8 cellular contexts compared by ENCODE assay signal in genomic region chr12:57839996-57840395, GRCh38. TPM values are rescaled to one million over a fixed set of nuclear protein-coding genes. Genes with fewer than 3 reads are reported as not detected.
DNase-seq lines count a peak whose midpoint lies in the region; ATAC-seq and TF ChIP-seq lines count a peak whose summit lies in the region.

No MANE protein-coding gene starts in this region.

- WGBS in sigmoid colon, 2 donors, result 43 to 56% methylated on average over 5 of the region's 5 CpGs

- no peaks in the 10 kb centered on the region for H3K9me3 ChIP-seq in DOHH2 (ENCODE audit: control insufficient read depth, insufficient read depth, low read length)
- no peaks in the 10 kb centered on the region for H3K9me3 ChIP-seq in sigmoid colon

- TF ChIP-seq CTCF in DOHH2 (IDR thresholded peaks at IDR 0.05; ENCODE audit: low read depth, low read length, poor library complexity, severe bottlenecking) (no peak), sigmoid colon (IDR thresholded peaks at IDR 0.05) (no peak)

- intact Hi-C loops in sigmoid colon (cut with DNase I), result loop anchor here (10.0 kb wide), 1 partner anchor 55 kb away; the partner anchor contains the start of gene TSFM

- H3K4me2 ChIP-seq in DOHH2 (ENCODE audit: low read length), result peak overlapping the region; percentile 36; the same call in 1 of the 2 replicates

- H3K27ac ChIP-seq in DOHH2 (ENCODE audit: low read depth, low read length), result no peak overlapping the region
- peak overlapping the region; percentile 64 to 100 (median 100) for H3K27ac ChIP-seq in sigmoid colon

- H3K4me3 ChIP-seq in DOHH2 (ENCODE audit: low read length) (no peak overlapping the region), sigmoid colon (peak overlapping the region in 2 of 4 donors; percentile 9 to 94)

- peak; percentile 38 for DNase-seq in NCI-H2171 treated with DMSO at 0.1 percent for 48 hours (lab: John Stamatoyannopoulos, UW)
- DNase-seq in effector memory CD8-positive, alpha-beta T cell, result no peak
- no peak for DNase-seq in sigmoid colon
- DNase-seq in amniotic stem cell (lab: John Stamatoyannopoulos, UW), result no peak
- no peak for DNase-seq in UCSD-AML1 (lab: John Stamatoyannopoulos, UW; ENCODE audit: unreplicated experiment)

- H3K4me3 Mint-ChIP-seq in effector memory CD8-positive, alpha-beta T cell, result peak overlapping the region; percentile 59 to 74

- H3K27me3 ChIP-seq in DOHH2 (ENCODE audit: control insufficient read depth, low read length) (0 out of 2 replicates have a peak, but pooled peaks cover 3% of the 10 kb centered on the region), sigmoid colon (no peaks in the 10 kb centered on the region)

- no peak for TF ChIP-seq EP300 in sigmoid colon (IDR thresholded peaks at IDR 0.05)

- TF ChIP-seq POLR2A in sigmoid colon (IDR thresholded peaks at IDR 0.05), result no peak

- peaks cover 24% of the 10 kb centered on the region for H3K36me3 Mint-ChIP-seq in effector memory CD8-positive, alpha-beta T cell (ENCODE audit: insufficient read depth)

- H3F3A ChIP-seq in DOHH2 (ENCODE audit: control insufficient read depth, insufficient read depth), result peaks cover 32% of the 10 kb centered on the region

- ATAC-seq in effector memory CD8-positive, alpha-beta T cell (replicated peaks), result no peak
- no peak for ATAC-seq in HG03342 (IDR thresholded peaks at IDR 0.05; ENCODE audit: unreplicated experiment)
- no peak for ATAC-seq in HG02571 (IDR thresholded peaks at IDR 0.05; ENCODE audit: unreplicated experiment)

- H3K4me1 ChIP-seq in DOHH2 (ENCODE audit: control insufficient read depth, low read length) (peaks cover 100% of the 10 kb centered on the region), sigmoid colon (peaks cover 0 to 96% (median 94%) of the 10 kb centered on the region in 4 donors)

- peaks cover 82% of the 10 kb centered on the region for H3K79me2 ChIP-seq in DOHH2 (ENCODE audit: control insufficient read depth, low read length)

- peaks cover 89 to 90% of the 10 kb centered on the region in 2 donors for H3K4me1 Mint-ChIP-seq in effector memory CD8-positive, alpha-beta T cell (ENCODE audit: low read depth in 2 of 2)

- no peaks in the 10 kb centered on the region for H3K27me3 Mint-ChIP-seq in effector memory CD8-positive, alpha-beta T cell

- peaks cover 40% of the 10 kb centered on the region for H4K20me1 ChIP-seq in DOHH2 (ENCODE audit: control insufficient read depth, insufficient read depth, low read depth, low read length)

- H3K27ac Mint-ChIP-seq in effector memory CD8-positive, alpha-beta T cell, result peak overlapping the region; percentile 98

- H3K36me3 ChIP-seq in DOHH2 (ENCODE audit: control insufficient read depth, low read length) (no peaks in the 10 kb centered on the region), sigmoid colon (no peaks in the 10 kb centered on the region)

- no peaks in the 10 kb centered on the region for H3K9me2 ChIP-seq in DOHH2 (replicated peaks; ENCODE audit: control insufficient read depth, low read length)

- H3K9me3 Mint-ChIP-seq in effector memory CD8-positive, alpha-beta T cell, result no peaks in the 10 kb centered on the region

RNA-seq across cellular contexts. Expression of gene CTDSP2, which starts 6.5 kb away (rescaled TPM):
- total RNA-seq in sigmoid colon, result 100 to 1,000 TPM; 121 to 183 (median 135) TPM
- polyA plus RNA-seq in sigmoid colon, result 100 to 1,000 TPM in 2 of 3 donors, 10 to 100 TPM in 1; 85.3 to 122 (median 105) TPM

RNA-seq across cellular contexts. Expression of gene AVIL, which starts 21.5 kb away (rescaled TPM):
- 10 to 100 TPM in 1 of 4 donors, 1 to 10 TPM in 3; 2.1 to 12.2 (median 5.1) TPM for total RNA-seq in sigmoid colon
- polyA plus RNA-seq in sigmoid colon, result 10 to 100 TPM in 1 of 3 donors, 1 to 10 TPM in 2; 6.2 to 11.4 (median 8.3) TPM

RNA-seq across cellular contexts. Expression of gene TSFM, which starts 57.4 kb away (rescaled TPM):
- total RNA-seq in sigmoid colon, result 10 to 100 TPM in 3 of 4 donors, 1 to 10 TPM in 1; 8.0 to 29.6 (median 25.3) TPM
- 10 to 100 TPM; 36.0 to 49.3 (median 47.9) TPM for polyA plus RNA-seq in sigmoid colon
